21 cellular contexts compared by ENCODE assay signal in genomic region chr5:10328323-10328722, GRCh38. TPM values are rescaled to one million over a fixed set of nuclear protein-coding genes. Genes with fewer than 3 reads are reported as not detected.
A peak's percentile ranks its signal among the peaks of the same experiment; 100 is the strongest.
DNase-seq lines count a peak whose midpoint lies in the region; FAIRE-seq and TF ChIP-seq lines count a peak whose summit lies in the region.
"Had no signal": no experiment of that assay in that cellular context is flagged by ENCODE, and none has a peak within 500 bp of the region (broad histone marks: within the 10 kb centered on the region; RNA-seq: fewer than 3 reads in every experiment).

No MANE protein-coding gene starts in this region.

- H3K9ac ChIP-seq in astrocyte (ENCODE audit: low read length) = no peak overlapping the region

- DNase-seq in EH (ENCODE audit: low read depth) (peak; percentile 73), astrocyte (ENCODE audit: low read depth) (peak; percentile 48), renal cortical epithelial cell (ENCODE audit: low read depth) (peak; percentile 34), GM19239 (ENCODE audit: insufficient read length, low spot score) (no peak), ecto neural progenitor cell (ENCODE audit: low spot score) (no peak)
- no peak for DNase-seq in activated naive CD4-positive, alpha-beta T cell treated with anti-CD3 and anti-CD28 coated beads for 36 hours
- DNase-seq: ACHN; CD4-positive, CD25-positive, alpha-beta regulatory T cell; DMS79; NCI-H1092 treated with DMSO at 0.1 percent for 48 hours; NCI-H1694 treated with DMSO at 0.1 percent for 48 hours; NCI-H345; NCI-H526 treated with DMSO at 0.1 percent for 48 hours; NK-92 treated with Interleukin-12 subunit alpha and Interleukin-12 subunit beta, amount 100 ng/mL, for 24 hours; OCI-M1 had no signal

- no peak overlapping the region for H3K27ac Mint-ChIP-seq in astrocyte (ENCODE audit: unreplicated experiment)
- no peak overlapping the region for H3K27ac Mint-ChIP-seq in activated naive CD4-positive, alpha-beta T cell treated with anti-CD3 and anti-CD28 coated beads for 36 hours
- H3K27ac Mint-ChIP-seq: CD4-positive, CD25-positive, alpha-beta regulatory T cell had no signal

- no peaks in the 10 kb centered on the region for H3K36me3 Mint-ChIP-seq in astrocyte (ENCODE audit: low read depth, unreplicated experiment)
- no peaks in the 10 kb centered on the region for H3K36me3 Mint-ChIP-seq in activated naive CD4-positive, alpha-beta T cell treated with anti-CD3 and anti-CD28 coated beads for 36 hours (ENCODE audit: low read depth)
- H3K36me3 Mint-ChIP-seq: CD4-positive, CD25-positive, alpha-beta regulatory T cell had no signal

- peaks cover 31% of the 10 kb centered on the region for H3K27me3 Mint-ChIP-seq in astrocyte (ENCODE audit: low read depth, unreplicated experiment)
- H3K27me3 Mint-ChIP-seq in activated naive CD4-positive, alpha-beta T cell treated with anti-CD3 and anti-CD28 coated beads for 36 hours (ENCODE audit: low read depth) = peaks cover 19% of the 10 kb centered on the region

- H3K27me3 ChIP-seq in astrocyte (ENCODE audit: insufficient read depth, low read length) = no peaks in the 10 kb centered on the region
- H3K27me3 ChIP-seq: MG63 had no signal

- H3K9me3 Mint-ChIP-seq in astrocyte (ENCODE audit: unreplicated experiment) = no peaks in the 10 kb centered on the region
- H3K9me3 Mint-ChIP-seq in activated naive CD4-positive, alpha-beta T cell treated with anti-CD3 and anti-CD28 coated beads for 36 hours = no peaks in the 10 kb centered on the region

- H3K36me3 ChIP-seq in HEK293 (ENCODE audit: control insufficient read depth in 2 of 2, insufficient read depth in 1 of 2, low read length in 2 of 2) (no peaks in the 10 kb centered on the region), astrocyte (ENCODE audit: insufficient read depth, low read length) (no peaks in the 10 kb centered on the region)
- H3K36me3 ChIP-seq: MG63 had no signal

- H3K79me2 ChIP-seq in astrocyte (ENCODE audit: insufficient read depth, low read length) = no peaks in the 10 kb centered on the region

- H3K4me1 ChIP-seq in HEK293 (ENCODE audit: control insufficient read depth, insufficient read depth, low read length) (peaks cover 10% of the 10 kb centered on the region), astrocyte (ENCODE audit: insufficient read depth, low read length) (peaks cover 27% of the 10 kb centered on the region)

- H3K4me1 Mint-ChIP-seq in astrocyte (ENCODE audit: low read depth, unreplicated experiment) = peaks cover 2% of the 10 kb centered on the region
- H3K4me1 Mint-ChIP-seq in activated naive CD4-positive, alpha-beta T cell treated with anti-CD3 and anti-CD28 coated beads for 36 hours (ENCODE audit: low read depth) = peaks cover 2% of the 10 kb centered on the region

- no peak overlapping the region for H2AFZ ChIP-seq in astrocyte (ENCODE audit: low read depth, low read length)

- POLR2A ChIA-PET in HEK293 (lab: Yijun Ruan, JAX) = interaction anchor here (0.6 to 1.1 kb wide), 3 partner anchors 18 to 31 kb away, joined by 3 to 5 read pairs (median 4); partner anchors contain the start of gene MARCHF6

- FAIRE-seq in astrocyte (lab: Jason Lieb, UNC) = no peak
- no peak for FAIRE-seq in GM19239 (lab: Jason Lieb, UNC)
- FAIRE-seq: H1, HTR-8/SVneo, K562 had no signal

- H3K9me3 ChIP-seq in HEK293 (ENCODE audit: control insufficient read depth, insufficient read depth, low read depth, low read length) = no peaks in the 10 kb centered on the region
- H3K9me3 ChIP-seq in astrocyte (ENCODE audit: insufficient read depth, low read depth, low read length) = no peaks in the 10 kb centered on the region
- H3K9me3 ChIP-seq: MG63 had no signal

- H3K27ac ChIP-seq in HEK293 (ENCODE audit: extremely low read depth, low read depth, low read length) (no peak overlapping the region), astrocyte (ENCODE audit: low read depth, low read length) (no peak overlapping the region)
- H3K27ac ChIP-seq: SK-N-MC had no signal

- H4K20me1 ChIP-seq in astrocyte (ENCODE audit: insufficient read depth, low read length) = no peaks in the 10 kb centered on the region

- intact Hi-C loops in activated naive CD4-positive, alpha-beta T cell treated with anti-CD3 and anti-CD28 coated beads for 36 hours (cut with micrococcal nuclease) = no loop called here

- no peak overlapping the region for H3K4me3 Mint-ChIP-seq in astrocyte (ENCODE audit: unreplicated experiment)
- no peak overlapping the region for H3K4me3 Mint-ChIP-seq in activated naive CD4-positive, alpha-beta T cell treated with anti-CD3 and anti-CD28 coated beads for 36 hours
- H3K4me3 Mint-ChIP-seq: CD4-positive, CD25-positive, alpha-beta regulatory T cell had no signal

- CTCF ChIA-PET in HEK293 (lab: Yijun Ruan, JAX) = interaction anchor here (0.6 to 0.7 kb wide), 4 partner anchors 23 to 302 kb away, joined by 3 to 4 read pairs (median 3); no protein-coding TSS in a partner anchor
- CTCF ChIA-PET in activated naive CD4-positive, alpha-beta T cell treated with anti-CD3 and anti-CD28 coated beads for 36 hours (lab: Charles Lee) = no interaction called here

- TF ChIP-seq CTCF in HEK293 (tag by site-specific recombination; IDR thresholded peaks at IDR 0.05) (no peak), astrocyte (IDR thresholded peaks at IDR 0.05; ENCODE audit: insufficient read depth, low read depth, low read length) (no peak)

- H3K4me2 ChIP-seq in astrocyte (ENCODE audit: low read length) = no peak overlapping the region

- no peak overlapping the region for H3K4me3 ChIP-seq in HEK293 (ENCODE audit: low read depth, low read length)
- H3K4me3 ChIP-seq in astrocyte (ENCODE audit: insufficient read depth, low read depth, low read length) = no peak overlapping the region
- H3K4me3 ChIP-seq: K562, MG63, SK-N-MC had no signal

TF ChIP-seq in HEK293, 187 proteins besides CTCF, POLR2A, EP300 and RAD21:
- TF ChIP-seq OSR2 (tag by site-specific recombination; IDR thresholded peaks at IDR 0.05) (no peak), PRDM1 (tag by site-specific recombination; IDR thresholded peaks at IDR 0.05) (peak; percentile 88)

RNA-seq across cellular contexts. Expression of gene CMBL, which starts 20.6 kb away (rescaled TPM):
- total RNA-seq in astrocyte (32.6 and 39.7 TPM in 2 replicates), renal cortical epithelial cell (7.6 and 28.6 TPM in 2 replicates)
- 1 to 10 TPM; 2.2 to 3.2 TPM for total RNA-seq in activated naive CD4-positive, alpha-beta T cell treated with anti-CD3 and anti-CD28 coated beads for 36 hours

RNA-seq across cellular contexts. Expression of gene MARCHF6, which starts 25.2 kb away (rescaled TPM):
- total RNA-seq in astrocyte (139 and 142 TPM in 2 replicates), renal cortical epithelial cell (46.0 and 134 TPM in 2 replicates)
- 10 to 100 TPM; 72.5 to 76.8 TPM for total RNA-seq in activated naive CD4-positive, alpha-beta T cell treated with anti-CD3 and anti-CD28 coated beads for 36 hours

Comparison
In these comparisons a context has a peak if more than half of its experiments do, and no peak if none do; other contexts are left out.
1. DNase-seq: peak in EH (single experiment), astrocyte (single experiment) and renal cortical epithelial cell (single experiment); none in GM19239 (single experiment), ecto neural progenitor cell (single experiment) and activated naive CD4-positive, alpha-beta T cell treated with anti-CD3 and anti-CD28 coated beads for 36 hours (single experiment).